In genomic region chr22:50396751-50397370, GRCh38 we compare ENCODE assay signal across 1 cellular context.
TF ChIP-seq lines count a peak whose summit lies in the region.

No MANE protein-coding gene starts in this region.

TF ChIP-seq in HepG2, 621 proteins besides CTCF, POLR2A, EP300 and RAD21 (continued from another document and continues in another):
- no peak for TF ChIP-seq NFAT5 (CRISPR knock-in tag; IDR thresholded peaks at IDR 0.05)
- peak; percentile 42; the same call in 1 of the 2 replicates for TF ChIP-seq CEBPG (CRISPR knock-in tag; IDR thresholded peaks at IDR 0.05)
- no peak for TF ChIP-seq PRDM4 (CRISPR knock-in tag; IDR thresholded peaks at IDR 0.05; ENCODE audit: borderline replicate concordance)
- peak; percentile 75 for TF ChIP-seq FOXP1 (IDR thresholded peaks at IDR 0.05)
- peak; percentile 91 for TF ChIP-seq FOXP1 (CRISPR knock-in tag; IDR thresholded peaks at IDR 0.05)
- TF ChIP-seq MLX (CRISPR knock-in tag; IDR thresholded peaks at IDR 0.05): peak; percentile 86; the same call in 1 of the 2 replicates
- peak; percentile 63; the same call in 1 of the 2 replicates for TF ChIP-seq JUND (CRISPR knock-in tag; IDR thresholded peaks at IDR 0.05)
- peak; percentile 93 for TF ChIP-seq ELF3 (CRISPR knock-in tag; IDR thresholded peaks at IDR 0.05)
- no peak for TF ChIP-seq ZNF563 (CRISPR knock-in tag; IDR thresholded peaks at IDR 0.05)
- peak; percentile 89 for TF ChIP-seq HIVEP1 (CRISPR knock-in tag; IDR thresholded peaks at IDR 0.05)
- TF ChIP-seq RBM39 (IDR thresholded peaks at IDR 0.05; ENCODE audit: low read depth, low read length, poor library complexity, severe bottlenecking): no peak
- no peak for TF ChIP-seq PLSCR1 (CRISPR knock-in tag; IDR thresholded peaks at IDR 0.05; ENCODE audit: borderline replicate concordance)
- no peak for TF ChIP-seq ZNF780A (CRISPR knock-in tag; IDR thresholded peaks at IDR 0.05)
- TF ChIP-seq BCL3 (CRISPR knock-in tag; IDR thresholded peaks at IDR 0.05): no peak
- TF ChIP-seq ZNF839 (CRISPR knock-in tag; IDR thresholded peaks at IDR 0.05; ENCODE audit: borderline replicate concordance): no peak
- TF ChIP-seq ZNF577 (CRISPR knock-in tag; IDR thresholded peaks at IDR 0.05; ENCODE audit: borderline replicate concordance, low read depth): no peak
- TF ChIP-seq PRPF4 (IDR thresholded peaks at IDR 0.05; ENCODE audit: low read depth, low read length, poor library complexity, severe bottlenecking): no peak
- TF ChIP-seq ZBTB40 (IDR thresholded peaks at IDR 0.05): no peak
- no peak; the same call in 1 of the 2 replicates for TF ChIP-seq ZBTB40 (CRISPR knock-in tag; IDR thresholded peaks at IDR 0.05)
- peak; percentile 96 for TF ChIP-seq MED1 (CRISPR knock-in tag; IDR thresholded peaks at IDR 0.05)
- TF ChIP-seq HNF4G (IDR thresholded peaks at IDR 0.05; ENCODE audit: borderline replicate concordance, low read depth, low read length): peak; percentile 97
- peak; percentile 97 for TF ChIP-seq HNF4G (CRISPR knock-in tag; IDR thresholded peaks at IDR 0.05; ENCODE audit: borderline replicate concordance, low read depth)
- TF ChIP-seq NFYC (CRISPR knock-in tag; IDR thresholded peaks at IDR 0.05): peak; percentile 40; the same call in 1 of the 2 replicates
- TF ChIP-seq PCBP1 (IDR thresholded peaks at IDR 0.05; ENCODE audit: borderline replicate concordance, low read depth, low read length): no peak
- no peak for TF ChIP-seq GPN1 (CRISPR knock-in tag; IDR thresholded peaks at IDR 0.05; ENCODE audit: borderline replicate concordance)
- TF ChIP-seq ZNF709 (CRISPR knock-in tag; IDR thresholded peaks at IDR 0.05): peak; percentile 51; the same call in 1 of the 2 replicates
- peak; percentile 74; the same call in 1 of the 2 replicates for TF ChIP-seq ZBTB10 (CRISPR knock-in tag; IDR thresholded peaks at IDR 0.05; ENCODE audit: borderline replicate concordance)
- no peak for TF ChIP-seq RFX5 (IDR thresholded peaks at IDR 0.05; ENCODE audit: low read depth, low read length)
- TF ChIP-seq PLRG1 (conservative IDR thresholded peaks at IDR 0.05): no peak
- no peak for TF ChIP-seq REL (CRISPR knock-in tag; conservative IDR thresholded peaks at IDR 0.05)
- TF ChIP-seq CENPBD1 (CRISPR knock-in tag; IDR thresholded peaks at IDR 0.05; ENCODE audit: borderline replicate concordance, low read depth): no peak
- TF ChIP-seq TAF15 (IDR thresholded peaks at IDR 0.05; ENCODE audit: low read depth, low read length, poor library complexity, severe bottlenecking): no peak
- TF ChIP-seq TCF7 (IDR thresholded peaks at IDR 0.05; ENCODE audit: low read depth): peak; percentile 81
- peak; percentile 15 for TF ChIP-seq XRCC5 (optimal IDR thresholded peaks at IDR 0.05; ENCODE audit: low read length)
- TF ChIP-seq CENPT (CRISPR knock-in tag; IDR thresholded peaks at IDR 0.05; ENCODE audit: low read depth): no peak
- TF ChIP-seq ZNF576 (CRISPR knock-in tag; IDR thresholded peaks at IDR 0.05): no peak
- no peak for TF ChIP-seq RFXANK (CRISPR knock-in tag; IDR thresholded peaks at IDR 0.05)
